Comparison of ENCODE assay signal across 35 cellular contexts in the genomic region with DNA sequence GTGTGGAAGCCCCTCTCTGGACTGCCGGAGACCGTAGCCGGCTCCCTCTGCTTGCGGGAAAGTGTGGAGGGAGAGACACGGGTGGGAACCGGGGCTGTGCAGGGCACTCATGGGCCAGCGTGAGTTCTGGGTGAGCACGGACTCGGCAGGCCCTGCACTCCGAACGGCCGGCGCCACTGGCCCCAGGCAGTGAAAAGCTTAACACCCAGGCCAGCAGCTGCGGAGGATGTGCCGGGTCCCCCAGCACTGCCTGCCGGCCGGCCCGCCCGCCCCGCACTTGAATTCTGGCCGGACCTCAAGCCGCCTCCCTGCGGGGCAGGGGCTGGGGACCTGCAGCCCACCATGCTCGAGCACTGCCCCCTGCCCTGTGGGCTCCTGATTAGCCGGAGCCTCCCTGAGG.
"Had no signal": no experiment of that assay in that cellular context is flagged by ENCODE, and none has a peak within 500 bp of the region (broad histone marks: within the 10 kb centered on the region; RNA-seq: fewer than 3 reads in every experiment).

No MANE protein-coding gene starts in this region.

- H3K9me3 ChIP-seq: adrenal gland, body of pancreas had no signal

- H3K27me3 ChIP-seq: adrenal gland, body of pancreas, brain microvascular endothelial cell, breast epithelium had no signal

- DNase-seq: activated B cell treated with CpG ODN at 0.5 μM for 24 hours; activated CD4-positive, alpha-beta memory T cell treated with anti-CD3 and anti-CD28 coated beads for 36 hours; activated CD4-positive, alpha-beta T cell treated with anti-CD3 and anti-CD28 coated beads for 4 hours; activated CD4-positive, alpha-beta T cell treated with anti-CD3 and anti-CD28 coated beads, Interleukin-2, amount 10 ng/mL, durations not matched to agents 24 days and 14 days; activated CD4-positive, alpha-beta T cell treated with anti-CD3 and anti-CD28 coated beads, Interleukin-2, amount 50 U/mL, for 1 hour; activated CD4-positive, alpha-beta T cell treated with anti-CD3 and anti-CD28 coated beads, Interleukin-2, amount 50 U/mL, for 4 hours; activated CD4-positive, CD25-positive, alpha-beta regulatory T cell treated with anti-CD3 and anti-CD28 coated beads, Interleukin-2, amount 50 U/mL, for 72 hours; activated CD8-positive, alpha-beta memory T cell treated with anti-CD3 and anti-CD28 coated beads, Interleukin-2, amount 50 U/mL, for 4 hours; activated CD8-positive, alpha-beta T cell treated with anti-CD3 and anti-CD28 coated beads for 36 hours; activated effector memory CD4-positive, alpha-beta T cell treated with anti-CD3 and anti-CD28 coated beads, Interleukin-2, amount 50 U/mL, for 16 hours; activated gamma-delta T cell treated with Interleukin-2 at 50 U/mL for 16 hours; activated naive CD4-positive, alpha-beta T cell; activated naive CD4-positive, alpha-beta T cell treated with anti-CD3 and anti-CD28 coated beads for 36 hours; activated naive CD4-positive, alpha-beta T cell treated with anti-CD3 and anti-CD28 coated beads, Interleukin-2, amount 50 U/mL, for 16 hours; activated naive CD8-positive, alpha-beta T cell treated with anti-CD3 and anti-CD28 coated beads for 36 hours; activated T-cell treated with anti-CD3 and anti-CD28 coated beads for 4 hours; activated T-cell treated with anti-CD3 and anti-CD28 coated beads, Interleukin-2, amount 50 U/mL, for 1 hour; activated T-cell treated with anti-CD3 and anti-CD28 coated beads, Interleukin-2, amount 50 U/mL, for 4 hours; activated T-cell treated with anti-CD3 and anti-CD28 coated beads, Interleukin-2, amount 50 U/mL, for 72 hours; adrenal gland; amniotic stem cell; body of pancreas; brain microvascular endothelial cell; caudate nucleus; SW 1271; T-helper 1 cell; T-helper 2 cell; T-helper 9 cell had no signal

- H3K4me3 ChIP-seq: adrenal gland, body of pancreas, breast epithelium had no signal

- H3K27me3 Mint-ChIP-seq: activated B cell treated with CpG ODN at 0.5 μM for 24 hours; activated CD4-positive, alpha-beta memory T cell treated with anti-CD3 and anti-CD28 coated beads for 36 hours; activated CD4-positive, alpha-beta T cell treated with anti-CD3 and anti-CD28 coated beads, Interleukin-2, amount 10 ng/mL, durations not matched to agents 24 days and 14 days; activated CD8-positive, alpha-beta T cell treated with anti-CD3 and anti-CD28 coated beads for 36 hours; activated naive CD8-positive, alpha-beta T cell treated with anti-CD3 and anti-CD28 coated beads for 36 hours had no signal

- H3K36me3 ChIP-seq: adrenal gland, brain microvascular endothelial cell, breast epithelium had no signal

- H3K4me1 ChIP-seq: adrenal gland, breast epithelium had no signal

- H3K9me3 Mint-ChIP-seq: activated B cell treated with CpG ODN at 0.5 μM for 24 hours; activated CD4-positive, alpha-beta memory T cell treated with anti-CD3 and anti-CD28 coated beads for 36 hours; activated CD4-positive, alpha-beta T cell treated with anti-CD3 and anti-CD28 coated beads, Interleukin-2, amount 10 ng/mL, durations not matched to agents 24 days and 14 days; activated CD8-positive, alpha-beta T cell treated with anti-CD3 and anti-CD28 coated beads for 36 hours; activated naive CD4-positive, alpha-beta T cell treated with anti-CD3 and anti-CD28 coated beads for 36 hours; activated naive CD4-positive, alpha-beta T cell treated with anti-CD3 and anti-CD28 coated beads, Interleukin-2, amount 50 U/mL, for 72 hours; activated naive CD8-positive, alpha-beta T cell treated with anti-CD3 and anti-CD28 coated beads for 36 hours; activated T-cell treated with anti-CD3 and anti-CD28 coated beads, Interleukin-2, amount 50 U/mL, for 4 hours; activated T-cell treated with anti-CD3 and anti-CD28 coated beads, Interleukin-2, amount 50 U/mL, for 72 hours; activated T-helper 1 cell treated with anti-CD3 and anti-CD28 coated beads, Interleukin-12 subunit alpha, Interleukin-12 subunit beta, Interleukin-2, Interleukin-4 antibody, amounts not matched to agents 30 ng/mL and 10 ng/mL and 1 ng/mL, durations not matched to agents 14 hours and 24 hours and 36 hours; activated T-helper 17 cell treated with anti-CD3 and anti-CD28 coated beads, Interleukin-2, amount 50 U/mL, for 72 hours; T-helper 2 cell treated with Interferon-gamma antibody and Interleukin-4, amounts not matched to agents 5 μg/mL and 100 μg/mL, for 36 hours had no signal

- H3K4me3 Mint-ChIP-seq: activated B cell treated with CpG ODN at 0.5 μM for 24 hours; activated CD4-positive, alpha-beta memory T cell treated with anti-CD3 and anti-CD28 coated beads for 36 hours; activated CD4-positive, alpha-beta T cell treated with anti-CD3 and anti-CD28 coated beads, Interleukin-2, amount 10 ng/mL, durations not matched to agents 24 days and 14 days; activated CD8-positive, alpha-beta T cell treated with anti-CD3 and anti-CD28 coated beads for 36 hours; activated naive CD4-positive, alpha-beta T cell treated with anti-CD3 and anti-CD28 coated beads for 36 hours; activated naive CD8-positive, alpha-beta T cell treated with anti-CD3 and anti-CD28 coated beads for 36 hours; activated T-cell treated with anti-CD3 and anti-CD28 coated beads, Interleukin-2, amount 50 U/mL, for 4 hours; activated T-cell treated with anti-CD3 and anti-CD28 coated beads, Interleukin-2, amount 50 U/mL, for 72 hours; activated T-helper 1 cell treated with anti-CD3 and anti-CD28 coated beads, Interleukin-12 subunit alpha, Interleukin-12 subunit beta, Interleukin-2, Interleukin-4 antibody, amounts not matched to agents 30 ng/mL and 10 ng/mL and 1 ng/mL, durations not matched to agents 14 hours and 24 hours and 36 hours; activated T-helper 17 cell treated with anti-CD3 and anti-CD28 coated beads, Interleukin-2, amount 50 U/mL, for 72 hours; T-helper 1 cell treated with Interleukin-12 subunit alpha and Interleukin-12 subunit beta and Interleukin-4 antibody, amounts not matched to agents 30 μg/mL and 1 μg/mL, for 36 hours; T-helper 2 cell treated with Interferon-gamma antibody and Interleukin-4, amounts not matched to agents 5 μg/mL and 100 μg/mL, for 36 hours had no signal

- H3K27ac Mint-ChIP-seq: activated B cell treated with CpG ODN at 0.5 μM for 24 hours; activated CD4-positive, alpha-beta memory T cell treated with anti-CD3 and anti-CD28 coated beads for 36 hours; activated CD4-positive, alpha-beta T cell treated with anti-CD3 and anti-CD28 coated beads, Interleukin-2, amount 10 ng/mL, durations not matched to agents 24 days and 14 days; activated CD8-positive, alpha-beta T cell treated with anti-CD3 and anti-CD28 coated beads for 36 hours; activated naive CD4-positive, alpha-beta T cell treated with anti-CD3 and anti-CD28 coated beads for 36 hours; activated naive CD4-positive, alpha-beta T cell treated with anti-CD3 and anti-CD28 coated beads, Interleukin-2, amount 50 U/mL, for 72 hours; activated naive CD8-positive, alpha-beta T cell treated with anti-CD3 and anti-CD28 coated beads for 36 hours; activated T-cell treated with anti-CD3 and anti-CD28 coated beads, Interleukin-2, amount 50 U/mL, for 72 hours; activated T-helper 1 cell treated with anti-CD3 and anti-CD28 coated beads, Interleukin-12 subunit alpha, Interleukin-12 subunit beta, Interleukin-2, Interleukin-4 antibody, amounts not matched to agents 30 ng/mL and 10 ng/mL and 1 ng/mL, durations not matched to agents 14 hours and 24 hours and 36 hours; activated T-helper 17 cell treated with anti-CD3 and anti-CD28 coated beads, Interleukin-2, amount 50 U/mL, for 72 hours; T-helper 1 cell treated with Interleukin-12 subunit alpha and Interleukin-12 subunit beta and Interleukin-4 antibody, amounts not matched to agents 30 μg/mL and 1 μg/mL, for 36 hours; T-helper 2 cell treated with Interferon-gamma antibody and Interleukin-4, amounts not matched to agents 5 μg/mL and 100 μg/mL, for 36 hours had no signal

- H3K36me3 Mint-ChIP-seq: activated CD4-positive, alpha-beta memory T cell treated with anti-CD3 and anti-CD28 coated beads for 36 hours; activated naive CD4-positive, alpha-beta T cell treated with anti-CD3 and anti-CD28 coated beads, Interleukin-2, amount 50 U/mL, for 72 hours; activated naive CD8-positive, alpha-beta T cell treated with anti-CD3 and anti-CD28 coated beads for 36 hours had no signal

- H3K27ac ChIP-seq: adrenal gland, body of pancreas, brain microvascular endothelial cell, breast epithelium, VCaP had no signal

- ATAC-seq: activated CD8-positive, alpha-beta T cell treated with anti-CD3 and anti-CD28 coated beads for 36 hours; activated naive CD4-positive, alpha-beta T cell treated with anti-CD3 and anti-CD28 coated beads, Interleukin-2, amount 50 U/mL, for 72 hours; activated T-cell treated with anti-CD3 and anti-CD28 coated beads, Interleukin-2, amount 50 U/mL, for 4 hours; activated T-cell treated with anti-CD3 and anti-CD28 coated beads, Interleukin-2, amount 50 U/mL, for 72 hours; activated T-helper 17 cell treated with anti-CD3 and anti-CD28 coated beads, Interleukin-2, amount 50 U/mL, for 72 hours; body of pancreas had no signal

- H3K4me1 Mint-ChIP-seq: activated B cell treated with CpG ODN at 0.5 μM for 24 hours; activated CD4-positive, alpha-beta T cell treated with anti-CD3 and anti-CD28 coated beads, Interleukin-2, amount 10 ng/mL, durations not matched to agents 24 days and 14 days; activated naive CD8-positive, alpha-beta T cell treated with anti-CD3 and anti-CD28 coated beads for 36 hours; activated T-helper 17 cell treated with anti-CD3 and anti-CD28 coated beads, Interleukin-2, amount 50 U/mL, for 72 hours had no signal
